ENCODE assay signal across 8 cellular contexts in genomic region chr16:3611145-3611977, GRCh38. TPM values are rescaled to one million over a fixed set of nuclear protein-coding genes. Genes with fewer than 3 reads are reported as not detected.
DNase-seq lines count a peak whose midpoint lies in the region; ATAC-seq, FAIRE-seq and TF ChIP-seq lines count a peak whose summit lies in the region.

A gene with protein sequence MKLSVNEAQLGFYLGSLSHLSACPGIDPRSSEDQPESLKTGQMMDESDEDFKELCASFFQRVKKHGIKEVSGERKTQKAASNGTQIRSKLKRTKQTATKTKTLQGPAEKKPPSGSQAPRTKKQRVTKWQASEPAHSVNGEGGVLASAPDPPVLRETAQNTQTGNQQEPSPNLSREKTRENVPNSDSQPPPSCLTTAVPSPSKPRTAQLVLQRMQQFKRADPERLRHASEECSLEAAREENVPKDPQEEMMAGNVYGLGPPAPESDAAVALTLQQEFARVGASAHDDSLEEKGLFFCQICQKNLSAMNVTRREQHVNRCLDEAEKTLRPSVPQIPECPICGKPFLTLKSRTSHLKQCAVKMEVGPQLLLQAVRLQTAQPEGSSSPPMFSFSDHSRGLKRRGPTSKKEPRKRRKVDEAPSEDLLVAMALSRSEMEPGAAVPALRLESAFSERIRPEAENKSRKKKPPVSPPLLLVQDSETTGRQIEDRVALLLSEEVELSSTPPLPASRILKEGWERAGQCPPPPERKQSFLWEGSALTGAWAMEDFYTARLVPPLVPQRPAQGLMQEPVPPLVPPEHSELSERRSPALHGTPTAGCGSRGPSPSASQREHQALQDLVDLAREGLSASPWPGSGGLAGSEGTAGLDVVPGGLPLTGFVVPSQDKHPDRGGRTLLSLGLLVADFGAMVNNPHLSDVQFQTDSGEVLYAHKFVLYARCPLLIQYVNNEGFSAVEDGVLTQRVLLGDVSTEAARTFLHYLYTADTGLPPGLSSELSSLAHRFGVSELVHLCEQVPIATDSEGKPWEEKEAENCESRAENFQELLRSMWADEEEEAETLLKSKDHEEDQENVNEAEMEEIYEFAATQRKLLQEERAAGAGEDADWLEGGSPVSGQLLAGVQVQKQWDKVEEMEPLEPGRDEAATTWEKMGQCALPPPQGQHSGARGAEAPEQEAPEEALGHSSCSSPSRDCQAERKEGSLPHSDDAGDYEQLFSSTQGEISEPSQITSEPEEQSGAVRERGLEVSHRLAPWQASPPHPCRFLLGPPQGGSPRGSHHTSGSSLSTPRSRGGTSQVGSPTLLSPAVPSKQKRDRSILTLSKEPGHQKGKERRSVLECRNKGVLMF (N-terminal part only) (minus strand): TSS chr16:3611606. CDS start chr16:3608964, 2,642 bp downstream.

- TF ChIP-seq CTCF in astrocyte (IDR thresholded peaks at IDR 0.05; ENCODE audit: insufficient read depth, low read depth, low read length) = no peak

- peak within 1 kb of the TSS; percentile 100 for H2AFZ ChIP-seq in astrocyte (ENCODE audit: low read depth, low read length)

- peak; percentile 59 for DNase-seq in NCI-H2029 treated with DMSO at 0.1 percent for 48 hours (lab: John Stamatoyannopoulos, UW)
- peak; percentile 83 for DNase-seq in T-helper 22 cell (ENCODE audit: low read depth)
- peak; percentile 60 for DNase-seq in astrocyte (ENCODE audit: low read depth)
- DNase-seq in hippocampal formation (lab: John Stamatoyannopoulos, UW) = peak; percentile 67 to 79
- DNase-seq in renal cortical epithelial cell (ENCODE audit: low read depth) = peak; percentile 78
- peak; percentile 95 to 97 for DNase-seq in aorta

- peaks cover 19% of the 10 kb centered on the region for H3K4me1 Mint-ChIP-seq in astrocyte (ENCODE audit: low read depth, unreplicated experiment)

- peak within 1 kb of the TSS; percentile 59 for H3K27ac ChIP-seq in astrocyte (ENCODE audit: low read depth, low read length)
- peak within 1 kb of the TSS in 1 of 2 donors; percentile 41 for H3K27ac ChIP-seq in aorta (ENCODE audit: low read depth in 1 of 2, low read length in 2 of 2)

- FAIRE-seq in astrocyte (lab: Jason Lieb, UNC) = no peak

- no peaks in the 10 kb centered on the region for H3K9me3 Mint-ChIP-seq in astrocyte (ENCODE audit: unreplicated experiment)

- H3K27me3 Mint-ChIP-seq in astrocyte (ENCODE audit: low read depth, unreplicated experiment) = no peaks in the 10 kb centered on the region

- H4K20me1 ChIP-seq in astrocyte (ENCODE audit: insufficient read depth, low read length) = peaks cover 9% of the 10 kb centered on the region

- H3K4me3 ChIP-seq in astrocyte (ENCODE audit: insufficient read depth, low read depth, low read length) = peak within 1 kb of the TSS; percentile 95
- H3K4me3 ChIP-seq in aorta (ENCODE audit: low read length in 2 of 2) = peak within 1 kb of the TSS; percentile 76 to 90

- H3K27ac Mint-ChIP-seq in astrocyte (ENCODE audit: unreplicated experiment) = peak within 1 kb of the TSS; percentile 88

- peak; percentile 70 for ATAC-seq in GM18517 (IDR thresholded peaks at IDR 0.05; ENCODE audit: unreplicated experiment)
- peak; percentile 86 for ATAC-seq in HG03025 (IDR thresholded peaks at IDR 0.05; ENCODE audit: low FRiP score, unreplicated experiment)
- ATAC-seq in aorta (ENCODE audit: low FRiP score) = peak; percentile 95

- peaks cover 46% of the 10 kb centered on the region for H3K79me2 ChIP-seq in astrocyte (ENCODE audit: insufficient read depth, low read length)

- H3K4me1 ChIP-seq in astrocyte (ENCODE audit: insufficient read depth, low read length) = peaks cover 8% of the 10 kb centered on the region
- H3K4me1 ChIP-seq in aorta (ENCODE audit: control insufficient read depth in 1 of 2, insufficient read depth in 2 of 2, low read length in 2 of 2) = no peaks in the 10 kb centered on the region

- no peaks in the 10 kb centered on the region for H3K9me3 ChIP-seq in astrocyte (ENCODE audit: insufficient read depth, low read depth, low read length)
- no peaks in the 10 kb centered on the region for H3K9me3 ChIP-seq in aorta (ENCODE audit: control insufficient read depth, low read length)

- H3K9ac ChIP-seq in astrocyte (ENCODE audit: low read length) = peak within 1 kb of the TSS; percentile 95

- WGBS in aorta, 2 donors = 0% methylated on average over 82 to 86 of the region's 86 CpGs

- peaks cover 3% of the 10 kb centered on the region for H3K36me3 Mint-ChIP-seq in astrocyte (ENCODE audit: low read depth, unreplicated experiment)

- peak within 1 kb of the TSS; percentile 99 for H3K4me3 Mint-ChIP-seq in astrocyte (ENCODE audit: unreplicated experiment)

- peak within 1 kb of the TSS; percentile 88 for H3K4me2 ChIP-seq in astrocyte (ENCODE audit: low read length)

- no peaks in the 10 kb centered on the region for H3K27me3 ChIP-seq in astrocyte (ENCODE audit: insufficient read depth, low read length)
- no peaks in the 10 kb centered on the region for H3K27me3 ChIP-seq in aorta (ENCODE audit: control insufficient read depth in 1 of 2, insufficient read depth in 2 of 2, low read length in 1 of 2)

- H3K36me3 ChIP-seq in astrocyte (ENCODE audit: insufficient read depth, low read length) (no peaks in the 10 kb centered on the region), aorta (ENCODE audit: control insufficient read depth in 1 of 2, insufficient read depth in 2 of 2, low read length in 1 of 2) (no peaks in the 10 kb centered on the region)

- intact Hi-C loops in aorta (cut with DNase I) = loop anchor here (2.0 to 5.0 kb wide), 3 partner anchors 74 to 84 kb away; no protein-coding TSS in a partner anchor

RNA-seq across cellular contexts. Expression of the gene that starts here (rescaled TPM):
- total RNA-seq in astrocyte (7.8 and 7.9 TPM in 2 replicates), renal cortical epithelial cell (1.6 and 5.5 TPM in 2 replicates), aorta (1 to 10 TPM; 4.9 to 5.0 TPM)
- polyA plus RNA-seq in aorta = 1 to 10 TPM in 1 of 2 donors, under 1 TPM in 1; 0.50 to 4.0 TPM
